In genomic region chr10:4024846-4025245, GRCh38 we compare ENCODE assay signal across 18 cellular contexts.
"Had no signal": no experiment of that assay in that cellular context is flagged by ENCODE, and none has a peak within 500 bp of the region (broad histone marks: within the 10 kb centered on the region; RNA-seq: fewer than 3 reads in every experiment).

No MANE protein-coding gene starts in this region.

- H3K27me3 ChIP-seq: adrenal gland, gastrocnemius medialis, left lung, right lobe of liver, upper lobe of left lung had no signal

- H3K27ac ChIP-seq: adrenal gland, gastrocnemius medialis, left lung, prostate gland, right lobe of liver, upper lobe of left lung had no signal

- DNase-seq: activated B cell treated with CpG ODN at 0.5 μM for 24 hours; activated CD4-positive, alpha-beta T cell treated with anti-CD3 and anti-CD28 coated beads, Interleukin-2, amount 10 ng/mL, durations not matched to agents 24 days and 14 days; activated CD8-positive, alpha-beta memory T cell treated with anti-CD3 and anti-CD28 coated beads, Interleukin-2, amount 50 U/mL, for 4 hours; activated effector memory CD4-positive, alpha-beta T cell treated with anti-CD3 and anti-CD28 coated beads, Interleukin-2, amount 50 U/mL, for 16 hours; activated T-cell treated with anti-CD3 and anti-CD28 coated beads, Interleukin-2, amount 50 U/mL, for 48 hours; adrenal gland; cerebellar nuclear complex; effector memory CD4-positive, alpha-beta T cell; left lung; nephron progenitor cell; right lobe of liver; stimulated activated CD4-positive, alpha-beta T cell treated with anti-CD3 and anti-CD28 coated beads, Interleukin-1b, Interleukin-23, amount 100 ng/mL, for 48 hours; stimulated activated naive CD8-positive, alpha-beta T cell treated with anti-CD3 and anti-CD28 coated beads, Interleukin-15, amount 100 ng/mL, for 72 hours; T-helper 17 cell; upper lobe of left lung had no signal

- H3K4me3 ChIP-seq: adrenal gland, gastrocnemius medialis, left lung, prostate gland, right lobe of liver, upper lobe of left lung had no signal

- FAIRE-seq: islet of Langerhans had no signal

- H3K4me1 ChIP-seq: adrenal gland, gastrocnemius medialis, left lung, prostate gland, right lobe of liver had no signal

- H3K36me3 ChIP-seq: adrenal gland, gastrocnemius medialis, left lung, prostate gland, right lobe of liver, upper lobe of left lung had no signal

- H3K9me3 ChIP-seq: adrenal gland, gastrocnemius medialis, left lung, prostate gland, right lobe of liver, upper lobe of left lung had no signal
